Comparison of ENCODE assay signal across 2 cellular contexts in genomic region chr19:47459477-47459876, GRCh38.
A peak's percentile ranks its signal among the peaks of the same experiment; 100 is the strongest.
TF ChIP-seq lines count a peak whose summit lies in the region.

No MANE protein-coding gene starts in this region.

TF ChIP-seq in HEK293, 187 proteins besides CTCF, POLR2A, EP300 and RAD21:
- TF ChIP-seq GFI1B (tag by site-specific recombination; IDR thresholded peaks at IDR 0.05) (no peak), ZNF658 (tag by site-specific recombination; IDR thresholded peaks at IDR 0.05) (peak; percentile 30; the same call in 1 of the 2 replicates), ZSCAN4 (tag by site-specific recombination; IDR thresholded peaks at IDR 0.05) (peak; percentile 100), GLI4 (tag by site-specific recombination; IDR thresholded peaks at IDR 0.05) (peak; percentile 68; the same call in 1 of the 2 replicates), KLF9 (tag by site-specific recombination; IDR thresholded peaks at IDR 0.05; ENCODE audit: low read depth) (0 out of 2 replicates have a peak, but pooled peaks have one; percentile 19), ZSCAN23 (tag by site-specific recombination; IDR thresholded peaks at IDR 0.05) (no peak), BCL6B (tag by site-specific recombination; IDR thresholded peaks at IDR 0.05) (peak; percentile 23; the same call in 1 of the 2 replicates)
TF ChIP-seq in HEK293: peak in this region for 5.

TF ChIP-seq in GM12878, 131 proteins besides CTCF, POLR2A, EP300 and RAD21:
- TF ChIP-seq, protein P1, sequence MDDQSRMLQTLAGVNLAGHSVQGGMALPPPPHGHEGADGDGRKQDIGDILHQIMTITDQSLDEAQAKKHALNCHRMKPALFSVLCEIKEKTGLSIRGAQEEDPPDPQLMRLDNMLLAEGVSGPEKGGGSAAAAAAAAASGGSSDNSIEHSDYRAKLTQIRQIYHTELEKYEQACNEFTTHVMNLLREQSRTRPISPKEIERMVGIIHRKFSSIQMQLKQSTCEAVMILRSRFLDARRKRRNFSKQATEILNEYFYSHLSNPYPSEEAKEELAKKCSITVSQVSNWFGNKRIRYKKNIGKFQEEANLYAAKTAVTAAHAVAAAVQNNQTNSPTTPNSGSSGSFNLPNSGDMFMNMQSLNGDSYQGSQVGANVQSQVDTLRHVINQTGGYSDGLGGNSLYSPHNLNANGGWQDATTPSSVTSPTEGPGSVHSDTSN (IDR thresholded peaks at IDR 0.05; ENCODE audit: insufficient replicate concordance, low read depth, low read length), result peak; percentile 44
- TF ChIP-seq BCL3 (IDR thresholded peaks at IDR 0.05; ENCODE audit: borderline replicate concordance, insufficient read depth, low read depth, low read length, poor library complexity, severe bottlenecking), result peak; percentile 95
- no peak for TF ChIP-seq WRNIP1 (IDR thresholded peaks at IDR 0.05; ENCODE audit: borderline replicate concordance, low read depth, low read length)
